In genomic region chr9:127608104-127608966, GRCh38 we compare ENCODE assay signal across 8 cellular contexts.
DNase-seq lines count a peak whose midpoint lies in the region; ATAC-seq, FAIRE-seq and TF ChIP-seq lines count a peak whose summit lies in the region.

No MANE protein-coding gene starts in this region.

- DNase-seq in C1 segment of cervical spinal cord (lab: John Stamatoyannopoulos, UW), result peak in 13 of 14 donors; percentile 6 to 97 (median 50)
- DNase-seq in HTR-8/SVneo (ENCODE audit: insufficient read length, low spot score), result peak; percentile 67
- peak; percentile 80 for DNase-seq in NT2/D1 (ENCODE audit: low read depth, low spot score)
- DNase-seq in activated T-cell treated with anti-CD3 and anti-CD28 coated beads for 4 hours, result peak; percentile 65
- DNase-seq in epithelial cell of esophagus (ENCODE audit: low read depth), result peak; percentile 71
- peak; percentile 62 to 71 for DNase-seq in stimulated activated CD8-positive, alpha-beta memory T cell treated with anti-CD3 and anti-CD28 coated beads, Interleukin-2, amount 100 ng/mL, for 48 hours (ENCODE audit: low read depth in 2 of 2)

- peak overlapping the region; percentile 50 for H3K4me3 ChIP-seq in NT2/D1 (ENCODE audit: insufficient read length, low read depth)
- H3K4me3 ChIP-seq in epithelial cell of esophagus (ENCODE audit: low read length), result peak overlapping the region; percentile 43
- H3K4me3 ChIP-seq in mucosa of stomach (ENCODE audit: low read length), result peak overlapping the region; percentile 14

- H3K9me3 ChIP-seq in NT2/D1 (ENCODE audit: insufficient read depth, low read length), result no peaks in the 10 kb centered on the region
- H3K9me3 ChIP-seq in mucosa of stomach (ENCODE audit: control insufficient read depth, low read length), result no peaks in the 10 kb centered on the region

- H3K36me3 ChIP-seq in NT2/D1 (ENCODE audit: insufficient read depth, insufficient read length, low read length), result no peaks in the 10 kb centered on the region
- H3K36me3 ChIP-seq in mucosa of stomach (ENCODE audit: control insufficient read depth, insufficient read depth, low read length), result no peaks in the 10 kb centered on the region

- no peak for ATAC-seq in HG02885 (IDR thresholded peaks at IDR 0.05; ENCODE audit: poor library complexity, unreplicated experiment)

- peak; percentile 54 for FAIRE-seq in HTR-8/SVneo (lab: Jason Lieb, UNC)

- H3K9ac ChIP-seq in NT2/D1 (ENCODE audit: insufficient read length, low read depth) (peak overlapping the region; percentile 78), mucosa of stomach (ENCODE audit: low read length) (no peak overlapping the region)

- peaks cover 4% of the 10 kb centered on the region for H3K4me1 ChIP-seq in NT2/D1 (ENCODE audit: insufficient read depth, insufficient read length)
- peaks cover 21% of the 10 kb centered on the region for H3K4me1 ChIP-seq in mucosa of stomach (ENCODE audit: control insufficient read depth, insufficient read depth, low read length)

- no peak for TF ChIP-seq CTCF in epithelial cell of esophagus (IDR thresholded peaks at IDR 0.05; ENCODE audit: insufficient read depth, low read depth, low read length, missing control alignments)

- H3K27me3 ChIP-seq in NT2/D1 (ENCODE audit: insufficient read depth, insufficient read length), result peaks cover 35% of the 10 kb centered on the region
- H3K27me3 ChIP-seq in mucosa of stomach (ENCODE audit: control insufficient read depth, insufficient read depth, low read length), result peaks cover 19% of the 10 kb centered on the region
